ENCODE assay signal across 31 cellular contexts in genomic region chr7:138868711-138869110, GRCh38.
"Had no signal": no experiment of that assay in that cellular context is flagged by ENCODE, and none has a peak within 500 bp of the region (broad histone marks: within the 10 kb centered on the region; RNA-seq: fewer than 3 reads in every experiment).

No MANE protein-coding gene starts in this region.

- H3K36me3 ChIP-seq: brain microvascular endothelial cell had no signal

- H3K27ac Mint-ChIP-seq: activated CD4-positive, alpha-beta T cell treated with anti-CD3 and anti-CD28 coated beads, Interleukin-2, amount 10 ng/mL, durations not matched to agents 24 days and 14 days; activated CD8-positive, alpha-beta T cell treated with anti-CD3 and anti-CD28 coated beads for 36 hours; activated naive CD8-positive, alpha-beta T cell; activated naive CD8-positive, alpha-beta T cell treated with anti-CD3 and anti-CD28 coated beads, Interleukin-2, amount 50 U/mL, for 24 hours; activated T-cell treated with anti-CD3 and anti-CD28 coated beads, Interleukin-2, amount 50 U/mL, for 72 hours; activated T-helper 2 cell treated with anti-CD3 and anti-CD28 coated beads, Interferon-gamma antibody, Interleukin-2, Interleukin-4, amounts not matched to agents 10 μg/mL and 5 μg/mL and 100 μg/mL, durations not matched to agents 14 hours and 24 hours and 36 hours had no signal

- H3K27me3 Mint-ChIP-seq: activated CD8-positive, alpha-beta T cell treated with anti-CD3 and anti-CD28 coated beads for 36 hours; activated naive CD8-positive, alpha-beta T cell treated with anti-CD3 and anti-CD28 coated beads, Interleukin-2, amount 50 U/mL, for 24 hours had no signal

- H3K9me3 Mint-ChIP-seq: activated CD4-positive, alpha-beta T cell treated with anti-CD3 and anti-CD28 coated beads, Interleukin-2, amount 10 ng/mL, durations not matched to agents 24 days and 14 days; activated CD8-positive, alpha-beta T cell treated with anti-CD3 and anti-CD28 coated beads for 36 hours; activated naive CD8-positive, alpha-beta T cell treated with anti-CD3 and anti-CD28 coated beads, Interleukin-2, amount 50 U/mL, for 24 hours; activated T-cell treated with anti-CD3 and anti-CD28 coated beads, Interleukin-2, amount 50 U/mL, for 72 hours; activated T-helper 2 cell treated with anti-CD3 and anti-CD28 coated beads, Interferon-gamma antibody, Interleukin-2, Interleukin-4, amounts not matched to agents 10 μg/mL and 5 μg/mL and 100 μg/mL, durations not matched to agents 14 hours and 24 hours and 36 hours had no signal

- DNase-seq: activated CD4-positive, alpha-beta T cell treated with anti-CD3 and anti-CD28 coated beads for 1 hour; activated CD4-positive, alpha-beta T cell treated with anti-CD3 and anti-CD28 coated beads, Interleukin-2, amount 10 ng/mL, durations not matched to agents 24 days and 14 days; activated CD4-positive, alpha-beta T cell treated with anti-CD3 and anti-CD28 coated beads, Interleukin-2, amount 50 U/mL, for 4 hours; activated CD4-positive, CD25-positive, alpha-beta regulatory T cell; activated CD8-positive, alpha-beta T cell treated with anti-CD3 and anti-CD28 coated beads for 36 hours; activated gamma-delta T cell; activated naive CD4-positive, alpha-beta T cell treated with Interleukin-2 at 50 U/mL for 16 hours; activated naive CD8-positive, alpha-beta T cell treated with anti-CD3 and anti-CD28 coated beads, Interleukin-2, amount 50 U/mL, for 24 hours; activated T-cell treated with anti-CD3 and anti-CD28 coated beads, Interleukin-2, amount 50 U/mL, for 1 hour; activated T-cell treated with anti-CD3 and anti-CD28 coated beads, Interleukin-2, amount 50 U/mL, for 72 hours; anterior cingulate cortex; brain microvascular endothelial cell; central memory CD4-positive, alpha-beta T cell; Karpas-422; KBM-7; NCI-H1105; NCI-H1417 treated with DMSO at 0.1 percent for 48 hours; NCI-H187 treated with DMSO at 0.1 percent for 48 hours; NCI-H2081; NCI-H226; NCI-H446 treated with DMSO at 0.1 percent for 48 hours; NCI-H524 treated with DMSO at 0.1 percent for 48 hours; NK-92 treated with Interleukin-12 subunit alpha and Interleukin-12 subunit beta, amount 100 ng/mL, for 24 hours; PC-3; Right ventricle myocardium superior; SW 1271; T-helper 1 cell; T1000; WERI-Rb-1 had no signal

- H3K4me3 Mint-ChIP-seq: activated CD4-positive, alpha-beta T cell treated with anti-CD3 and anti-CD28 coated beads, Interleukin-2, amount 10 ng/mL, durations not matched to agents 24 days and 14 days; activated CD8-positive, alpha-beta T cell treated with anti-CD3 and anti-CD28 coated beads for 36 hours; activated naive CD8-positive, alpha-beta T cell; activated naive CD8-positive, alpha-beta T cell treated with anti-CD3 and anti-CD28 coated beads, Interleukin-2, amount 50 U/mL, for 24 hours; activated T-cell treated with anti-CD3 and anti-CD28 coated beads, Interleukin-2, amount 50 U/mL, for 72 hours had no signal

- H3K36me3 Mint-ChIP-seq: activated naive CD8-positive, alpha-beta T cell had no signal

- H3K27me3 ChIP-seq: brain microvascular endothelial cell had no signal

- ATAC-seq: activated CD8-positive, alpha-beta T cell treated with anti-CD3 and anti-CD28 coated beads for 36 hours; activated naive CD8-positive, alpha-beta T cell treated with anti-CD3 and anti-CD28 coated beads, Interleukin-2, amount 50 U/mL, for 24 hours; activated T-cell treated with anti-CD3 and anti-CD28 coated beads, Interleukin-2, amount 50 U/mL, for 72 hours; PC-3 had no signal

- H3K27ac ChIP-seq: brain microvascular endothelial cell, WERI-Rb-1 had no signal
